In genomic region chr11:73759520-73760065, GRCh38 we compare ENCODE assay signal across 8 cellular contexts. TPM values are rescaled to one million over a fixed set of nuclear protein-coding genes. Genes with fewer than 3 reads are reported as not detected.
DNase-seq lines count a peak whose midpoint lies in the region; TF ChIP-seq lines count a peak whose summit lies in the region.

No MANE protein-coding gene starts in this region.

- H3K36me3 Mint-ChIP-seq in T-helper 1 cell treated with Interleukin-12 subunit alpha and Interleukin-12 subunit beta and Interleukin-4 antibody, amounts not matched to agents 30 μg/mL and 1 μg/mL, for 36 hours (ENCODE audit: low read depth): peaks cover 10% of the 10 kb centered on the region

- TF ChIP-seq CTCF in epithelial cell of proximal tubule (conservative IDR thresholded peaks at IDR 0.05; ENCODE audit: low read depth, low read length): peak; percentile 22
- no peak for TF ChIP-seq CTCF in GM20000 (IDR thresholded peaks at IDR 0.05; ENCODE audit: extremely low read depth, missing control alignments)

- H3K27me3 Mint-ChIP-seq in T-helper 1 cell treated with Interleukin-12 subunit alpha and Interleukin-12 subunit beta and Interleukin-4 antibody, amounts not matched to agents 30 μg/mL and 1 μg/mL, for 36 hours (ENCODE audit: low read depth): no peaks in the 10 kb centered on the region

- H3K27ac ChIP-seq in SJCRH30: peak overlapping the region; percentile 54; the same call in 1 of the 2 replicates

- no peaks in the 10 kb centered on the region for H3K27me3 ChIP-seq in SJCRH30
- no peaks in the 10 kb centered on the region for H3K27me3 ChIP-seq in neuron (ENCODE audit: insufficient read depth, low read length)

- H3K4me3 Mint-ChIP-seq in T-helper 1 cell treated with Interleukin-12 subunit alpha and Interleukin-12 subunit beta and Interleukin-4 antibody, amounts not matched to agents 30 μg/mL and 1 μg/mL, for 36 hours: peak overlapping the region; percentile 96

- no peaks in the 10 kb centered on the region for H3K9me3 Mint-ChIP-seq in T-helper 1 cell treated with Interleukin-12 subunit alpha and Interleukin-12 subunit beta and Interleukin-4 antibody, amounts not matched to agents 30 μg/mL and 1 μg/mL, for 36 hours

- H3K4me1 ChIP-seq in SJCRH30: peaks cover 4% of the 10 kb centered on the region; the same call in 1 of the 2 replicates
- H3K4me1 ChIP-seq in neuron (ENCODE audit: insufficient read depth, low read length): peaks cover 21% of the 10 kb centered on the region

- peak overlapping the region; percentile 80 for H3K4me3 ChIP-seq in SJCRH30
- peak overlapping the region; percentile 92 for H3K4me3 ChIP-seq in epithelial cell of proximal tubule (ENCODE audit: low read depth, low read length)
- H3K4me3 ChIP-seq in neuron (ENCODE audit: low read length): peak overlapping the region; percentile 96

- H3K36me3 ChIP-seq in SJCRH30 (peaks cover 2% of the 10 kb centered on the region; the same call in 1 of the 2 replicates), neuron (ENCODE audit: insufficient read depth, low read length) (no peaks in the 10 kb centered on the region)

- H3K27ac Mint-ChIP-seq in T-helper 1 cell treated with Interleukin-12 subunit alpha and Interleukin-12 subunit beta and Interleukin-4 antibody, amounts not matched to agents 30 μg/mL and 1 μg/mL, for 36 hours: peak overlapping the region; percentile 85

- H3K9me3 ChIP-seq in SJCRH30 (replicated peaks): no peaks in the 10 kb centered on the region
- no peaks in the 10 kb centered on the region for H3K9me3 ChIP-seq in neuron (ENCODE audit: low read length)

- H3K4me1 Mint-ChIP-seq in T-helper 1 cell treated with Interleukin-12 subunit alpha and Interleukin-12 subunit beta and Interleukin-4 antibody, amounts not matched to agents 30 μg/mL and 1 μg/mL, for 36 hours (ENCODE audit: low read depth): peaks cover 26% of the 10 kb centered on the region

- no peak overlapping the region for H2AFZ ChIP-seq in neuron (ENCODE audit: low read depth, low read length)

- DNase-seq in T-helper 1 cell: no peak
- DNase-seq in SJCRH30: no peak
- no peak for DNase-seq in epithelial cell of proximal tubule (ENCODE audit: low read depth)
- no peak for DNase-seq in central memory CD4-positive, alpha-beta T cell
- no peak for DNase-seq in activated CD4-positive, CD25-positive, alpha-beta regulatory T cell treated with anti-CD3 and anti-CD28 coated beads, Interleukin-2, amount 50 U/mL, for 72 hours
- DNase-seq in GM20000 (ENCODE audit: low spot score): no peak

RNA-seq across cellular contexts. Expression of gene RAB6A, which starts 1.3 kb away (rescaled TPM):
- total RNA-seq in SJCRH30 (2014; rRNA removed; shearing (Covaris generic)): 71.5 and 74.7 TPM in 2 replicates
- 71.4 and 158 TPM in 2 replicates for total RNA-seq in epithelial cell of proximal tubule

RNA-seq across cellular contexts. Expression of gene MRPL48, which starts 28.1 kb away (rescaled TPM):
- 45.9 and 54.0 TPM in 2 replicates for total RNA-seq in SJCRH30 (2014; rRNA removed; shearing (Covaris generic))
- total RNA-seq in epithelial cell of proximal tubule: 49.4 and 50.5 TPM in 2 replicates
